21 cellular contexts compared by ENCODE assay signal in genomic region chr14:50669441-50669986, GRCh38. TPM values are rescaled to one million over a fixed set of nuclear protein-coding genes. Genes with fewer than 3 reads are reported as not detected.
DNase-seq lines count a peak whose midpoint lies in the region; ATAC-seq and TF ChIP-seq lines count a peak whose summit lies in the region.
"Had no signal": no experiment of that assay in that cellular context is flagged by ENCODE, and none has a peak within 500 bp of the region (broad histone marks: within the 10 kb centered on the region; RNA-seq: fewer than 3 reads in every experiment).

No MANE protein-coding gene starts in this region.

- no TSS peak for BruUV-seq in PC-9 (replicated peaks; lab: Mats Ljungman, UMichigan)

- CTCF ChIA-PET in PC-9 (lab: Charles Lee), result no interaction called here

- H3K27me3 Mint-ChIP-seq in GM23338 (ENCODE audit: insufficient read depth, low read depth, poor library complexity), result peaks cover 4% of the 10 kb centered on the region
- H3K27me3 Mint-ChIP-seq: effector memory CD8-positive, alpha-beta T cell had no signal

- no peaks in the 10 kb centered on the region for H3K9me3 Mint-ChIP-seq in GM23338
- H3K9me3 Mint-ChIP-seq: activated naive CD8-positive, alpha-beta T cell treated with anti-CD3 and anti-CD28 coated beads, Interleukin-2, amount 10 ng/mL, durations not matched to agents 7 days and 5 days; activated T-cell treated with anti-CD3 and anti-CD28 coated beads, Interleukin-2, amount 50 U/mL, for 4 hours; CD14-positive monocyte; effector memory CD8-positive, alpha-beta T cell; HFFc6; stimulated activated effector memory CD8-positive, alpha-beta T cell treated with anti-CD3 and anti-CD28 coated beads, Interleukin-12 subunit alpha, Interleukin-12 subunit beta, amount 100 ng/mL, for 72 hours had no signal

- H2AFZ ChIP-seq in GM23338 (no peak overlapping the region), PC-9 (0 out of 2 replicates have a peak overlapping the region, but pooled peaks have one; percentile 97), hepatocyte (no peak overlapping the region)

- H3K27me3 ChIP-seq in GM23338 (ENCODE audit: insufficient read depth), result no peaks in the 10 kb centered on the region
- H3K27me3 ChIP-seq in PC-9 (ENCODE audit: insufficient read depth, low read depth), result no peaks in the 10 kb centered on the region
- H3K27me3 ChIP-seq in hepatocyte, result no peaks in the 10 kb centered on the region
- H3K27me3 ChIP-seq in sigmoid colon, result no peaks in the 10 kb centered on the region
- H3K27me3 ChIP-seq: transverse colon had no signal

- intact Hi-C loops in PC-9 (cut with micrococcal nuclease; ENCODE audit: unreplicated experiment) (no loop called here), sigmoid colon (cut with DNase I) (loop anchor here (5.0 to 10.0 kb wide), 3 partner anchors 105 to 357 kb away; partner anchors contain the start of genes ATL1, DMAC2L and L2HGDH)

- peak overlapping the region; percentile 65 for H3K4me3 ChIP-seq in GM23338
- H3K4me3 ChIP-seq in PC-9, result no peak overlapping the region; the same call in 1 of the 2 replicates
- no peak overlapping the region for H3K4me3 ChIP-seq in hepatocyte
- H3K4me3 ChIP-seq in sigmoid colon, result no peak overlapping the region

- POLR2A ChIA-PET in PC-9 (lab: Charles Lee; ENCODE audit: unreplicated experiment), result interaction anchor here (0.6 kb wide), 1 partner anchor 26 kb away, joined by 4 read pairs; no protein-coding TSS in a partner anchor

- no peak for TF ChIP-seq EP300 in sigmoid colon (IDR thresholded peaks at IDR 0.05)

- DNase-seq in GM23338 (ENCODE audit: low spot score) (peak; percentile 61), PC-9 (no peak), hepatocyte (ENCODE audit: low spot score) (no peak), sigmoid colon (no peak), AG08395 (ENCODE audit: low spot score) (no peak), EL (no peak)
- DNase-seq: activated CD4-positive, alpha-beta T cell treated with anti-CD3 and anti-CD28 coated beads, Interleukin-2, amount 50 U/mL, for 4 hours; activated naive CD8-positive, alpha-beta T cell treated with anti-CD3 and anti-CD28 coated beads, Interleukin-2, amount 10 ng/mL, durations not matched to agents 7 days and 5 days; activated T-cell treated with anti-CD3 and anti-CD28 coated beads, Interleukin-2, amount 50 U/mL, for 4 hours; DMS79 treated with DMSO at 0.1 percent for 48 hours; effector memory CD8-positive, alpha-beta T cell; HFFc6; Kasumi-1; NCI-H1417 treated with DMSO at 0.1 percent for 48 hours; occipital lobe; transverse colon had no signal

- no peaks in the 10 kb centered on the region for H3K9me2 ChIP-seq in GM23338 (ENCODE audit: insufficient read depth)
- H3K9me2 ChIP-seq in PC-9 (ENCODE audit: insufficient read depth), result no peaks in the 10 kb centered on the region
- H3K9me2 ChIP-seq in hepatocyte (replicated peaks; ENCODE audit: insufficient read depth), result no peaks in the 10 kb centered on the region

- H3K9me3 ChIP-seq in PC-9 (ENCODE audit: insufficient read depth, low read depth), result no peaks in the 10 kb centered on the region
- H3K9me3 ChIP-seq in hepatocyte (ENCODE audit: low read depth), result no peaks in the 10 kb centered on the region
- no peaks in the 10 kb centered on the region for H3K9me3 ChIP-seq in sigmoid colon
- H3K9me3 ChIP-seq: transverse colon had no signal

- H3K36me3 ChIP-seq in GM23338 (ENCODE audit: insufficient read depth), result no peaks in the 10 kb centered on the region
- 0 out of 2 replicates have a peak, but pooled peaks cover 3% of the 10 kb centered on the region for H3K36me3 ChIP-seq in PC-9 (ENCODE audit: low read depth)
- H3K36me3 ChIP-seq in hepatocyte (replicated peaks; ENCODE audit: insufficient read depth, low read depth), result no peaks in the 10 kb centered on the region
- H3K36me3 ChIP-seq in sigmoid colon, result peaks cover 0 to 4% (median 0%) of the 10 kb centered on the region in 4 donors
- H3K36me3 ChIP-seq: transverse colon had no signal

- TF ChIP-seq POLR2A in sigmoid colon (IDR thresholded peaks at IDR 0.05), result no peak

- H3K4me1 ChIP-seq in GM23338 (ENCODE audit: insufficient read depth), result peaks cover 29% of the 10 kb centered on the region
- peaks cover 23% of the 10 kb centered on the region for H3K4me1 ChIP-seq in PC-9 (replicated peaks; ENCODE audit: insufficient read depth)
- H3K4me1 ChIP-seq in hepatocyte (ENCODE audit: insufficient read depth), result no peaks in the 10 kb centered on the region
- peaks cover 0 to 20% (median 17%) of the 10 kb centered on the region in 4 donors for H3K4me1 ChIP-seq in sigmoid colon

- ATAC-seq in GM23338 (peak; percentile 12), HG03342 (IDR thresholded peaks at IDR 0.05; ENCODE audit: unreplicated experiment) (no peak), HG03571 (IDR thresholded peaks at IDR 0.05; ENCODE audit: unreplicated experiment) (no peak)
- ATAC-seq: effector memory CD8-positive, alpha-beta T cell; stimulated activated effector memory CD8-positive, alpha-beta T cell treated with anti-CD3 and anti-CD28 coated beads, Interleukin-12 subunit alpha, Interleukin-12 subunit beta, amount 100 ng/mL, for 72 hours had no signal

- H3K36me3 Mint-ChIP-seq in GM23338 (ENCODE audit: low read depth), result peaks cover 4% of the 10 kb centered on the region

- H3K4me2 ChIP-seq in GM23338 (peak overlapping the region; percentile 77), PC-9 (peak overlapping the region; percentile 95), hepatocyte (peak overlapping the region; percentile 83)

- H3K27ac ChIP-seq in GM23338 (ENCODE audit: low read depth), result peak overlapping the region; percentile 92
- no peak overlapping the region for H3K27ac ChIP-seq in PC-9
- H3K27ac ChIP-seq in hepatocyte, result no peak overlapping the region
- peak overlapping the region in 3 of 4 donors; percentile 97 to 100 (median 97) for H3K27ac ChIP-seq in sigmoid colon

- WGBS in hepatocyte (ENCODE audit: low lambda C conversion rate, missing lambda C conversion rate), result 74% methylated on average over 4 of the region's 4 CpGs
- 89 to 92% methylated on average over 4 of the region's 4 CpGs for WGBS in sigmoid colon, 2 donors

- H3K4me1 Mint-ChIP-seq in GM23338, result peaks cover 9% of the 10 kb centered on the region

- no peak overlapping the region for H3K4me3 Mint-ChIP-seq in GM23338
- H3K4me3 Mint-ChIP-seq: activated naive CD8-positive, alpha-beta T cell treated with anti-CD3 and anti-CD28 coated beads, Interleukin-2, amount 10 ng/mL, durations not matched to agents 7 days and 5 days; activated T-cell treated with anti-CD3 and anti-CD28 coated beads, Interleukin-2, amount 50 U/mL, for 4 hours; CD14-positive monocyte; effector memory CD8-positive, alpha-beta T cell; HFFc6; mesothelial cell of epicardium; stimulated activated effector memory CD8-positive, alpha-beta T cell treated with anti-CD3 and anti-CD28 coated beads, Interleukin-12 subunit alpha, Interleukin-12 subunit beta, amount 100 ng/mL, for 72 hours had no signal

- H3F3A ChIP-seq in GM23338 (replicated peaks; ENCODE audit: low read depth) (no peaks in the 10 kb centered on the region), PC-9 (ENCODE audit: insufficient read depth, low read depth) (peaks cover 17% of the 10 kb centered on the region; the same call in 1 of the 2 replicates)

- no peak overlapping the region for H3K27ac Mint-ChIP-seq in GM23338
- H3K27ac Mint-ChIP-seq: activated naive CD8-positive, alpha-beta T cell treated with anti-CD3 and anti-CD28 coated beads, Interleukin-2, amount 10 ng/mL, durations not matched to agents 7 days and 5 days; CD14-positive monocyte; effector memory CD8-positive, alpha-beta T cell; HFFc6; mesothelial cell of epicardium; stimulated activated effector memory CD8-positive, alpha-beta T cell treated with anti-CD3 and anti-CD28 coated beads, Interleukin-12 subunit alpha, Interleukin-12 subunit beta, amount 100 ng/mL, for 72 hours had no signal

- no peak for TF ChIP-seq CTCF in GM23338 (conservative IDR thresholded peaks at IDR 0.05; ENCODE audit: low read depth in 2 of 2)
- no peak for TF ChIP-seq CTCF in PC-9 (conservative IDR thresholded peaks at IDR 0.05)
- TF ChIP-seq CTCF in hepatocyte (IDR thresholded peaks at IDR 0.05; ENCODE audit: poor library complexity), result no peak
- no peak for TF ChIP-seq CTCF in sigmoid colon (IDR thresholded peaks at IDR 0.05)

- H3K79me2 ChIP-seq in GM23338 (replicated peaks; ENCODE audit: insufficient read depth) (peaks cover 31% of the 10 kb centered on the region), PC-9 (ENCODE audit: low read depth) (peaks cover 31% of the 10 kb centered on the region), hepatocyte (peaks cover 29% of the 10 kb centered on the region)

- H4K20me1 ChIP-seq in GM23338 (replicated peaks; ENCODE audit: insufficient read depth) (peaks cover 9% of the 10 kb centered on the region; the same call in 1 of the 2 replicates), PC-9 (ENCODE audit: insufficient read depth) (no peaks in the 10 kb centered on the region; the same call in 1 of the 2 replicates), hepatocyte (ENCODE audit: insufficient read depth, poor library complexity, severe bottlenecking) (peaks cover 6% of the 10 kb centered on the region)

TF ChIP-seq in GM23338, 12 proteins besides CTCF, POLR2A, EP300 and RAD21 (continues in another document):
- TF ChIP-seq NANOG (IDR thresholded peaks at IDR 0.05; ENCODE audit: borderline replicate concordance) (no peak), CREB1 (CRISPR knock-in tag; IDR thresholded peaks at IDR 0.05; ENCODE audit: low read depth) (no peak), POLR2AphosphoS5 (IDR thresholded peaks at IDR 0.05; ENCODE audit: low read depth) (no peak)

RNA-seq across cellular contexts. Expression of gene SAV1, which starts 1.4 kb away (rescaled TPM):
- 82.2 and 82.8 TPM in 2 replicates for total RNA-seq in GM23338 (2014; rRNA removed; shearing (Covaris generic))
- polyA plus RNA-seq in GM23338 (2016; fragmentation: Nextera tagmentation; extraction: Ambion mirVana) (72.7 and 74.2 TPM in 2 replicates), hepatocyte (17.1 and 19.0 TPM in 2 replicates), sigmoid colon (10 to 100 TPM; 10.9 to 19.8 (median 13.1) TPM)
- total RNA-seq in PC-9 (2021) (37.1 and 40.7 TPM in 2 replicates), hepatocyte (17.4 and 18.5 TPM in 2 replicates), sigmoid colon (10 to 100 TPM; 32.0 to 38.2 (median 35.3) TPM)

Comparison
In these comparisons a context has a peak if more than half of its experiments do, and no peak if none do; other contexts are left out.
1. H3K27ac ChIP-seq: peak in GM23338 (single experiment) and sigmoid colon (3 of 4); none in PC-9 (single experiment) and hepatocyte (single experiment).
2. Peak in every context shown above with its lines, with median percentiles within 50 percentile points of each other: H3K4me2 ChIP-seq.